8 cellular contexts compared by ENCODE assay signal in genomic region chr6:144885817-144886216, GRCh38.
"Had no signal": no experiment of that assay in that cellular context is flagged by ENCODE, and none has a peak within 500 bp of the region (broad histone marks: within the 10 kb centered on the region; RNA-seq: fewer than 3 reads in every experiment).

No MANE protein-coding gene starts in this region.

- H3K9ac ChIP-seq: GM23248 had no signal

- DNase-seq: GM23248, GOT3, H7, HFFc6, IMR-90 had no signal

- H3K36me3 ChIP-seq: HAP-1 had no signal

- ATAC-seq: HCT116 had no signal

- H3K27ac ChIP-seq: GM23248, HL-60 had no signal

- H3K4me1 ChIP-seq: HAP-1 had no signal

- H3K4me3 ChIP-seq: GM23248, HAP-1 had no signal

- H3K9me3 ChIP-seq: HAP-1 had no signal

- H2AFZ ChIP-seq: GM23248 had no signal
